In genomic region chr11:95444309-95445202, GRCh38 we compare ENCODE assay signal across 16 cellular contexts.
A peak's percentile ranks its signal among the peaks of the same experiment; 100 is the strongest.
DNase-seq lines count a peak whose midpoint lies in the region; ATAC-seq, FAIRE-seq and TF ChIP-seq lines count a peak whose summit lies in the region.
"Had no signal": no experiment of that assay in that cellular context is flagged by ENCODE, and none has a peak within 500 bp of the region (broad histone marks: within the 10 kb centered on the region; RNA-seq: fewer than 3 reads in every experiment).

No MANE protein-coding gene starts in this region.

- peak; percentile 70 for FAIRE-seq in keratinocyte (lab: Jason Lieb, UNC)
- FAIRE-seq: HepG2 had no signal

- no peak overlapping the region for H3K4me3 ChIP-seq in Jurkat, Clone E6-1 (ENCODE audit: low read length)
- H3K4me3 ChIP-seq in keratinocyte (ENCODE audit: control insufficient read depth in 2 of 3, extremely low read depth in 1 of 3, insufficient read depth in 2 of 3, low read depth in 1 of 3, low read length in 3 of 3): no peak overlapping the region
- H3K4me3 ChIP-seq: PC-9 had no signal

- ATAC-seq in GM21737 (IDR thresholded peaks at IDR 0.05; ENCODE audit: unreplicated experiment): no peak
- ATAC-seq: HepG2, Right ventricle myocardium inferior had no signal

- POLR2A ChIA-PET in RWPE1 (lab: Yijun Ruan, JAX; ENCODE audit: low non-redundant PET): no interaction called here

- no peaks in the 10 kb centered on the region for H3K79me2 ChIP-seq in keratinocyte (ENCODE audit: control insufficient read depth, insufficient read depth, low read length)

- H3K9me1 ChIP-seq in keratinocyte (ENCODE audit: control insufficient read depth, extremely low read depth, insufficient read depth, low read length): no peaks in the 10 kb centered on the region

- H3K9ac ChIP-seq in keratinocyte (ENCODE audit: control insufficient read depth, extremely low read depth, insufficient read depth, low read length): no peak overlapping the region
- H3K9ac ChIP-seq: SK-N-SH had no signal

- H3K4me2 ChIP-seq in keratinocyte (ENCODE audit: control insufficient read depth, extremely low read depth, insufficient read depth, low read depth, low read length): peak overlapping the region; percentile 3
- H3K4me2 ChIP-seq: PC-9, SK-N-SH had no signal

- no peak overlapping the region for H3K27ac ChIP-seq in RWPE1
- H3K27ac ChIP-seq in keratinocyte (ENCODE audit: control insufficient read depth, insufficient read depth, low read length): no peak overlapping the region
- H3K27ac ChIP-seq: PC-9 had no signal

- dilution Hi-C loops in keratinocyte (cut with MboI; ENCODE audit: extremely low pct_ligation_motif_present, low sequenced_read_pairs): no loop called here

- peak; percentile 12 for DNase-seq in Jurkat, Clone E6-1 (ENCODE audit: low read depth, low spot score)
- DNase-seq in RWPE1 (ENCODE audit: low spot score) (peak; percentile 47), keratinocyte (ENCODE audit: low read depth, low spot score) (no peak), NCI-H1092 treated with DMSO at 0.1 percent for 48 hours (lab: John Stamatoyannopoulos, UW) (no peak), NOMO-1 (lab: John Stamatoyannopoulos, UW; ENCODE audit: unreplicated experiment in 2 of 2) (no peak), COLO668 (lab: John Stamatoyannopoulos, UW; ENCODE audit: unreplicated experiment) (no peak)
- DNase-seq: DMS153, EL, Karpas-422, NCI-H1417 treated with DMSO at 0.1 percent for 48 hours, NCI-H2029, PC-9, SK-N-SH had no signal

- CTCF ChIA-PET in RWPE1 (lab: Yijun Ruan, JAX): interaction anchor here (0.6 to 1.0 kb wide), 3 partner anchors 43 to 180 kb away, joined by 3 to 5 read pairs (median 3); no protein-coding TSS in a partner anchor

- TF ChIP-seq CTCF in RWPE1 (conservative IDR thresholded peaks at IDR 0.05; ENCODE audit: low read depth): no peak
- TF ChIP-seq CTCF in keratinocyte (optimal IDR thresholded peaks at IDR 0.05 in 1 of 3, IDR thresholded peaks at IDR 0.05 in 1 of 3, conservative IDR thresholded peaks at IDR 0.05 in 1 of 3; ENCODE audit: extremely low read depth in 1 of 3, insufficient read depth in 2 of 3, low read length in 3 of 3): no peak

- H3K27me3 ChIP-seq in keratinocyte (ENCODE audit: control insufficient read depth, extremely low read depth, insufficient read depth, low read length): no peaks in the 10 kb centered on the region

- peaks cover 11% of the 10 kb centered on the region for H3K4me1 ChIP-seq in keratinocyte (ENCODE audit: control insufficient read depth, extremely low read depth, insufficient read depth, low read length)

- no peaks in the 10 kb centered on the region for H4K20me1 ChIP-seq in keratinocyte (ENCODE audit: control insufficient read depth, extremely low read depth, insufficient read depth, low read length)

- H3K9me3 ChIP-seq in keratinocyte (ENCODE audit: control insufficient read depth, low read depth, low read length): no peaks in the 10 kb centered on the region
- H3K9me3 ChIP-seq: SK-N-SH had no signal

- H2AFZ ChIP-seq in keratinocyte (ENCODE audit: control insufficient read depth, low read length): peak overlapping the region; percentile 5
- H2AFZ ChIP-seq: PC-9 had no signal

- no peaks in the 10 kb centered on the region for H3K36me3 ChIP-seq in keratinocyte (ENCODE audit: control insufficient read depth in 2 of 2, extremely low read depth in 1 of 2, insufficient read depth in 2 of 2, low read length in 2 of 2)

Comparison
In these comparisons a context has a peak if more than half of its experiments do, and no peak if none do; other contexts are left out.
1. DNase-seq: peak in Jurkat, Clone E6-1 (single experiment) and RWPE1 (single experiment); none in keratinocyte (single experiment), NCI-H1092 treated with DMSO at 0.1 percent for 48 hours (single experiment), NOMO-1 (0 of 2) and COLO668 (single experiment).